32 cellular contexts compared by ENCODE assay signal in genomic region chr17:79541038-79541437, GRCh38.
"Had no signal": no experiment of that assay in that cellular context is flagged by ENCODE, and none has a peak within 500 bp of the region (broad histone marks: within the 10 kb centered on the region; RNA-seq: fewer than 3 reads in every experiment).

No MANE protein-coding gene starts in this region.

- ATAC-seq: activated CD8-positive, alpha-beta T cell treated with anti-CD3 and anti-CD28 coated beads for 36 hours; activated naive CD4-positive, alpha-beta T cell treated with anti-CD3 and anti-CD28 coated beads, Interleukin-2, amount 50 U/mL, for 72 hours; activated T-cell treated with anti-CD3 and anti-CD28 coated beads, Interleukin-2, amount 50 U/mL, for 4 hours; activated T-cell treated with anti-CD3 and anti-CD28 coated beads, Interleukin-2, amount 50 U/mL, for 72 hours; activated T-helper 17 cell treated with anti-CD3 and anti-CD28 coated beads, Interleukin-2, amount 50 U/mL, for 72 hours; T-cell; T-helper 17 cell had no signal

- H3K36me3 Mint-ChIP-seq: activated CD4-positive, alpha-beta memory T cell treated with anti-CD3 and anti-CD28 coated beads for 36 hours; activated naive CD4-positive, alpha-beta T cell treated with anti-CD3 and anti-CD28 coated beads, Interleukin-2, amount 50 U/mL, for 72 hours; activated naive CD8-positive, alpha-beta T cell treated with anti-CD3 and anti-CD28 coated beads for 36 hours; T-cell had no signal

- H3K27me3 Mint-ChIP-seq: activated CD4-positive, alpha-beta T cell treated with anti-CD3 and anti-CD28 coated beads, Interleukin-2, amount 10 ng/mL, durations not matched to agents 24 days and 14 days; activated naive CD8-positive, alpha-beta T cell treated with anti-CD3 and anti-CD28 coated beads for 36 hours had no signal

- H3K27ac ChIP-seq: adrenal gland, ascending aorta, brain microvascular endothelial cell, breast epithelium, VCaP had no signal

- H3K4me1 Mint-ChIP-seq: activated B cell treated with CpG ODN at 0.5 μM for 24 hours; activated CD4-positive, alpha-beta T cell treated with anti-CD3 and anti-CD28 coated beads, Interleukin-2, amount 10 ng/mL, durations not matched to agents 24 days and 14 days; activated naive CD8-positive, alpha-beta T cell treated with anti-CD3 and anti-CD28 coated beads for 36 hours; activated T-helper 17 cell treated with anti-CD3 and anti-CD28 coated beads, Interleukin-2, amount 50 U/mL, for 72 hours; T-cell had no signal

- H3K27ac Mint-ChIP-seq: activated B cell treated with CpG ODN at 0.5 μM for 24 hours; activated CD4-positive, alpha-beta memory T cell treated with anti-CD3 and anti-CD28 coated beads for 36 hours; activated CD4-positive, alpha-beta T cell treated with anti-CD3 and anti-CD28 coated beads, Interleukin-2, amount 10 ng/mL, durations not matched to agents 24 days and 14 days; activated CD8-positive, alpha-beta T cell treated with anti-CD3 and anti-CD28 coated beads for 36 hours; activated naive CD4-positive, alpha-beta T cell treated with anti-CD3 and anti-CD28 coated beads for 36 hours; activated naive CD4-positive, alpha-beta T cell treated with anti-CD3 and anti-CD28 coated beads, Interleukin-2, amount 50 U/mL, for 72 hours; activated naive CD8-positive, alpha-beta T cell treated with anti-CD3 and anti-CD28 coated beads for 36 hours; activated T-cell treated with anti-CD3 and anti-CD28 coated beads, Interleukin-2, amount 50 U/mL, for 72 hours; activated T-helper 1 cell treated with anti-CD3 and anti-CD28 coated beads, Interleukin-12 subunit alpha, Interleukin-12 subunit beta, Interleukin-2, Interleukin-4 antibody, amounts not matched to agents 30 ng/mL and 10 ng/mL and 1 ng/mL, durations not matched to agents 14 hours and 24 hours and 36 hours; activated T-helper 17 cell treated with anti-CD3 and anti-CD28 coated beads, Interleukin-2, amount 50 U/mL, for 72 hours; T-cell; T-helper 17 cell had no signal

- H3K9me3 Mint-ChIP-seq: activated B cell treated with CpG ODN at 0.5 μM for 24 hours; activated CD4-positive, alpha-beta memory T cell treated with anti-CD3 and anti-CD28 coated beads for 36 hours; activated CD4-positive, alpha-beta T cell treated with anti-CD3 and anti-CD28 coated beads, Interleukin-2, amount 10 ng/mL, durations not matched to agents 24 days and 14 days; activated CD8-positive, alpha-beta T cell treated with anti-CD3 and anti-CD28 coated beads for 36 hours; activated naive CD4-positive, alpha-beta T cell treated with anti-CD3 and anti-CD28 coated beads for 36 hours; activated naive CD4-positive, alpha-beta T cell treated with anti-CD3 and anti-CD28 coated beads, Interleukin-2, amount 50 U/mL, for 72 hours; activated naive CD8-positive, alpha-beta T cell treated with anti-CD3 and anti-CD28 coated beads for 36 hours; activated T-cell treated with anti-CD3 and anti-CD28 coated beads, Interleukin-2, amount 50 U/mL, for 4 hours; activated T-cell treated with anti-CD3 and anti-CD28 coated beads, Interleukin-2, amount 50 U/mL, for 72 hours; activated T-helper 1 cell treated with anti-CD3 and anti-CD28 coated beads, Interleukin-12 subunit alpha, Interleukin-12 subunit beta, Interleukin-2, Interleukin-4 antibody, amounts not matched to agents 30 ng/mL and 10 ng/mL and 1 ng/mL, durations not matched to agents 14 hours and 24 hours and 36 hours; activated T-helper 17 cell treated with anti-CD3 and anti-CD28 coated beads, Interleukin-2, amount 50 U/mL, for 72 hours; T-cell had no signal

- H3K4me1 ChIP-seq: adrenal gland, ascending aorta, breast epithelium had no signal

- H3K9me3 ChIP-seq: adrenal gland, ascending aorta, breast epithelium had no signal

- H3K36me3 ChIP-seq: adrenal gland, ascending aorta, brain microvascular endothelial cell, breast epithelium had no signal

- H3K4me3 ChIP-seq: adrenal gland, ascending aorta, breast epithelium had no signal

- H3K4me3 Mint-ChIP-seq: activated B cell treated with CpG ODN at 0.5 μM for 24 hours; activated CD4-positive, alpha-beta memory T cell treated with anti-CD3 and anti-CD28 coated beads for 36 hours; activated CD4-positive, alpha-beta T cell treated with anti-CD3 and anti-CD28 coated beads, Interleukin-2, amount 10 ng/mL, durations not matched to agents 24 days and 14 days; activated CD8-positive, alpha-beta T cell treated with anti-CD3 and anti-CD28 coated beads for 36 hours; activated naive CD4-positive, alpha-beta T cell treated with anti-CD3 and anti-CD28 coated beads for 36 hours; activated naive CD8-positive, alpha-beta T cell treated with anti-CD3 and anti-CD28 coated beads for 36 hours; activated T-cell treated with anti-CD3 and anti-CD28 coated beads, Interleukin-2, amount 50 U/mL, for 4 hours; activated T-cell treated with anti-CD3 and anti-CD28 coated beads, Interleukin-2, amount 50 U/mL, for 72 hours; activated T-helper 1 cell treated with anti-CD3 and anti-CD28 coated beads, Interleukin-12 subunit alpha, Interleukin-12 subunit beta, Interleukin-2, Interleukin-4 antibody, amounts not matched to agents 30 ng/mL and 10 ng/mL and 1 ng/mL, durations not matched to agents 14 hours and 24 hours and 36 hours; activated T-helper 17 cell treated with anti-CD3 and anti-CD28 coated beads, Interleukin-2, amount 50 U/mL, for 72 hours; T-cell; T-helper 17 cell had no signal

- FAIRE-seq: TTC549 had no signal

- DNase-seq: activated B cell treated with CpG ODN at 0.5 μM for 24 hours; activated CD4-positive, alpha-beta memory T cell treated with anti-CD3 and anti-CD28 coated beads for 36 hours; activated CD4-positive, alpha-beta T cell treated with anti-CD3 and anti-CD28 coated beads for 4 hours; activated CD4-positive, alpha-beta T cell treated with anti-CD3 and anti-CD28 coated beads, Interleukin-2, amount 10 ng/mL, durations not matched to agents 24 days and 14 days; activated CD4-positive, alpha-beta T cell treated with anti-CD3 and anti-CD28 coated beads, Interleukin-2, amount 50 U/mL, for 1 hour; activated CD4-positive, alpha-beta T cell treated with anti-CD3 and anti-CD28 coated beads, Interleukin-2, amount 50 U/mL, for 4 hours; activated CD4-positive, CD25-positive, alpha-beta regulatory T cell treated with anti-CD3 and anti-CD28 coated beads, Interleukin-2, amount 50 U/mL, for 72 hours; activated CD8-positive, alpha-beta memory T cell treated with anti-CD3 and anti-CD28 coated beads, Interleukin-2, amount 50 U/mL, for 4 hours; activated CD8-positive, alpha-beta T cell treated with anti-CD3 and anti-CD28 coated beads for 36 hours; activated effector memory CD4-positive, alpha-beta T cell treated with anti-CD3 and anti-CD28 coated beads, Interleukin-2, amount 50 U/mL, for 16 hours; activated gamma-delta T cell treated with Interleukin-2 at 50 U/mL for 16 hours; activated naive CD4-positive, alpha-beta T cell; activated naive CD4-positive, alpha-beta T cell treated with anti-CD3 and anti-CD28 coated beads for 36 hours; activated naive CD4-positive, alpha-beta T cell treated with anti-CD3 and anti-CD28 coated beads, Interleukin-2, amount 50 U/mL, for 16 hours; activated naive CD8-positive, alpha-beta T cell treated with anti-CD3 and anti-CD28 coated beads for 36 hours; activated T-cell treated with anti-CD3 and anti-CD28 coated beads for 4 hours; activated T-cell treated with anti-CD3 and anti-CD28 coated beads, Interleukin-2, amount 50 U/mL, for 1 hour; activated T-cell treated with anti-CD3 and anti-CD28 coated beads, Interleukin-2, amount 50 U/mL, for 4 hours; activated T-cell treated with anti-CD3 and anti-CD28 coated beads, Interleukin-2, amount 50 U/mL, for 72 hours; adrenal gland; amniotic stem cell; brain microvascular endothelial cell; central memory CD4-positive, alpha-beta T cell; T-cell; T-helper 17 cell had no signal

- H3K27me3 ChIP-seq: adrenal gland, ascending aorta, brain microvascular endothelial cell had no signal
